Comparison of ENCODE assay signal across 1 cellular context in the genomic region with DNA sequence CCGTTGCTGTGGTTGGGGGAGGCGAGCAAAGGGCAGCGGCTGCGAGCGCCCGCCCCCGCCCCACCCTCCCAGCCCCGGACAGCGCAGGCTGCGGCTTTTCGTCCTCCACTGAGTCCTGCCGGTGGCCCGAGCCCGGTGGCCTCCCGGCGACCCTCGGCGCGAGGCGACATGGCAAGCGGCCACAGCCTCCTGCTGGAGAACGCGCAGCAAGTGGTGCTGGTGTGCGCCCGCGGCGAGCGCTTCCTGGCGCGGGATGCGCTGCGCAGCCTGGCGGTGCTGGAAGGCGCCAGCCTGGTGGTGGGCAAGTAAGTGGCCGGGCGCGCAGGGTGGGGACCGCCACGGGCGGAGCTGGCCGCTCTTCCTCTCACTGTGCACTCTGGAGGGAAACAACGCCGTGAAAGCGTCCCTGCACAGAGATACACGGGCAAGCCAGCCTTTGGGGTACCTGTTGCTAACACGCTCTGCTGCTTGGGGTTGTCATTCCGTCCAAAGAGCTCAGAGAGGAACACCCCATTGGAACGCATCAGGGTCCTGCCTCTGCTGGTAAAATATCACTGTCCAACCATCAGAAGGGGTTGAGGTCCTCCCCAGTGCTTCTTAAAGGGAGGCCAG.
TF ChIP-seq lines count a peak whose summit lies in the region.

A gene with protein sequence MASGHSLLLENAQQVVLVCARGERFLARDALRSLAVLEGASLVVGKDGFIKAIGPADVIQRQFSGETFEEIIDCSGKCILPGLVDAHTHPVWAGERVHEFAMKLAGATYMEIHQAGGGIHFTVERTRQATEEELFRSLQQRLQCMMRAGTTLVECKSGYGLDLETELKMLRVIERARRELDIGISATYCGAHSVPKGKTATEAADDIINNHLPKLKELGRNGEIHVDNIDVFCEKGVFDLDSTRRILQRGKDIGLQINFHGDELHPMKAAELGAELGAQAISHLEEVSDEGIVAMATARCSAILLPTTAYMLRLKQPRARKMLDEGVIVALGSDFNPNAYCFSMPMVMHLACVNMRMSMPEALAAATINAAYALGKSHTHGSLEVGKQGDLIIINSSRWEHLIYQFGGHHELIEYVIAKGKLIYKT (plus strand): TSS at position 101 of the 612 bp plus-strand sequence. CDS start 68 bp downstream, at position 169.

TF ChIP-seq in HepG2, 621 proteins besides CTCF, POLR2A, EP300 and RAD21 (continued from another document and continues in another):
- no peak for TF ChIP-seq ZNF362 (CRISPR knock-in tag; IDR thresholded peaks at IDR 0.05; ENCODE audit: borderline replicate concordance)
- no peak for TF ChIP-seq ZNF446 (CRISPR knock-in tag; IDR thresholded peaks at IDR 0.05)
- TF ChIP-seq TEAD3 (CRISPR knock-in tag; optimal IDR thresholded peaks at IDR 0.05; ENCODE audit: borderline replicate concordance) = no peak
- TF ChIP-seq SETDB1 (CRISPR knock-in tag; IDR thresholded peaks at IDR 0.05; ENCODE audit: borderline replicate concordance) = no peak
- peak; percentile 32; the same call in 1 of the 2 replicates for TF ChIP-seq EED (CRISPR knock-in tag; IDR thresholded peaks at IDR 0.05)
- TF ChIP-seq FOSL1 (CRISPR knock-in tag; IDR thresholded peaks at IDR 0.05; ENCODE audit: borderline replicate concordance) = no peak
- TF ChIP-seq ZBTB3 (CRISPR knock-in tag; IDR thresholded peaks at IDR 0.05; ENCODE audit: borderline replicate concordance, low read depth) = no peak
- no peak for TF ChIP-seq NPAS2 (CRISPR knock-in tag; IDR thresholded peaks at IDR 0.05; ENCODE audit: borderline replicate concordance)
- TF ChIP-seq ZNF770 (CRISPR knock-in tag; IDR thresholded peaks at IDR 0.05) = no peak
- peak; percentile 50; the same call in 1 of the 2 replicates for TF ChIP-seq AHR (CRISPR knock-in tag; IDR thresholded peaks at IDR 0.05)
- no peak for TF ChIP-seq KDM6A (CRISPR knock-in tag; IDR thresholded peaks at IDR 0.05; ENCODE audit: low read depth)
- no peak for TF ChIP-seq RNF219 (CRISPR knock-in tag; IDR thresholded peaks at IDR 0.05)
- no peak for TF ChIP-seq HNRNPH1 (optimal IDR thresholded peaks at IDR 0.05; ENCODE audit: low read depth, low read length)
- 0 out of 2 replicates have a peak, but pooled peaks have one; percentile 16 for TF ChIP-seq ZNF180 (CRISPR knock-in tag; IDR thresholded peaks at IDR 0.05; ENCODE audit: borderline replicate concordance, low read depth)
- no peak; the same call in 1 of the 2 replicates for TF ChIP-seq ZNF234 (CRISPR knock-in tag; conservative IDR thresholded peaks at IDR 0.05)
- TF ChIP-seq ARID3A (IDR thresholded peaks at IDR 0.05; ENCODE audit: low read depth, low read length) = no peak
- TF ChIP-seq BORCS8-MEF2B (CRISPR knock-in tag; IDR thresholded peaks at IDR 0.05) = 0 out of 2 replicates have a peak, but pooled peaks have one; percentile 1
- no peak for TF ChIP-seq SRY (CRISPR knock-in tag; IDR thresholded peaks at IDR 0.05)
- TF ChIP-seq ZNF431 (CRISPR knock-in tag; IDR thresholded peaks at IDR 0.05; ENCODE audit: borderline replicate concordance, low read depth) = no peak
- no peak for TF ChIP-seq ZNF746 (CRISPR knock-in tag; IDR thresholded peaks at IDR 0.05)
- TF ChIP-seq ETV6 (CRISPR knock-in tag; conservative IDR thresholded peaks at IDR 0.05) = no peak
- no peak for TF ChIP-seq ZNF7 (CRISPR knock-in tag; IDR thresholded peaks at IDR 0.05)
- TF ChIP-seq NFE2 (CRISPR knock-in tag; IDR thresholded peaks at IDR 0.05) = no peak
- TF ChIP-seq ZNF646 (CRISPR knock-in tag; IDR thresholded peaks at IDR 0.05) = no peak
- TF ChIP-seq, protein P1, sequence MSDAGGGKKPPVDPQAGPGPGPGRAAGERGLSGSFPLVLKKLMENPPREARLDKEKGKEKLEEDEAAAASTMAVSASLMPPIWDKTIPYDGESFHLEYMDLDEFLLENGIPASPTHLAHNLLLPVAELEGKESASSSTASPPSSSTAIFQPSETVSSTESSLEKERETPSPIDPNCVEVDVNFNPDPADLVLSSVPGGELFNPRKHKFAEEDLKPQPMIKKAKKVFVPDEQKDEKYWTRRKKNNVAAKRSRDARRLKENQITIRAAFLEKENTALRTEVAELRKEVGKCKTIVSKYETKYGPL (CRISPR knock-in tag; IDR thresholded peaks at IDR 0.05) = no peak
- TF ChIP-seq NR2C2 (CRISPR knock-in tag; IDR thresholded peaks at IDR 0.05; ENCODE audit: borderline replicate concordance) = peak; percentile 20
- TF ChIP-seq ZNF329 (CRISPR knock-in tag; IDR thresholded peaks at IDR 0.05; ENCODE audit: low read depth) = no peak
- TF ChIP-seq RFXAP (CRISPR knock-in tag; IDR thresholded peaks at IDR 0.05; ENCODE audit: borderline replicate concordance) = peak; percentile 63; the same call in 1 of the 2 replicates
